Comparison of ENCODE assay signal across 12 cellular contexts in genomic region chr6:46772754-46773153, GRCh38.
DNase-seq lines count a peak whose midpoint lies in the region; ATAC-seq lines count a peak whose summit lies in the region.
"Had no signal": no experiment of that assay in that cellular context is flagged by ENCODE, and none has a peak within 500 bp of the region (broad histone marks: within the 10 kb centered on the region; RNA-seq: fewer than 3 reads in every experiment).

No MANE protein-coding gene starts in this region.

- peak overlapping the region; percentile 76 for H3K27ac Mint-ChIP-seq in dendritic cell treated with granulocyte-macrophage colony-stimulating factor and Interleukin-4, amounts not matched to agents 40 ng/mL and 50 ng/mL, for 4 days
- H3K27ac Mint-ChIP-seq: activated CD8-positive, alpha-beta T cell treated with anti-CD3 and anti-CD28 coated beads for 36 hours had no signal

- no peaks in the 10 kb centered on the region for H3K9me3 Mint-ChIP-seq in dendritic cell treated with granulocyte-macrophage colony-stimulating factor and Interleukin-4, amounts not matched to agents 40 ng/mL and 50 ng/mL, for 4 days

- H3K36me3 Mint-ChIP-seq in dendritic cell treated with granulocyte-macrophage colony-stimulating factor and Interleukin-4, amounts not matched to agents 40 ng/mL and 50 ng/mL, for 4 days (ENCODE audit: low read depth) = no peaks in the 10 kb centered on the region

- no peak overlapping the region for H3K4me3 Mint-ChIP-seq in dendritic cell treated with granulocyte-macrophage colony-stimulating factor and Interleukin-4, amounts not matched to agents 40 ng/mL and 50 ng/mL, for 4 days
- H3K4me3 Mint-ChIP-seq: activated CD8-positive, alpha-beta T cell treated with anti-CD3 and anti-CD28 coated beads for 36 hours had no signal

- peak; percentile 83 for ATAC-seq in GM19328 (IDR thresholded peaks at IDR 0.05; ENCODE audit: unreplicated experiment)
- ATAC-seq in HG03159 (IDR thresholded peaks at IDR 0.05; ENCODE audit: unreplicated experiment) = peak; percentile 63
- ATAC-seq: activated CD8-positive, alpha-beta T cell treated with anti-CD3 and anti-CD28 coated beads for 36 hours had no signal

- peak; percentile 93 for DNase-seq in pons (ENCODE audit: low spot score)
- DNase-seq in AG20443 (ENCODE audit: low spot score) = no peak
- no peak for DNase-seq in NCI-H2196 treated with DMSO at 0.1 percent for 48 hours (lab: John Stamatoyannopoulos, UW; ENCODE audit: unreplicated experiment)
- DNase-seq in NCI-H1436 (lab: John Stamatoyannopoulos, UW) = no peak
- DNase-seq in NCI-H2029 treated with DMSO at 0.1 percent for 48 hours (lab: John Stamatoyannopoulos, UW) = no peak
- DNase-seq: activated CD8-positive, alpha-beta T cell treated with anti-CD3 and anti-CD28 coated beads for 36 hours; DMS153; esophagus squamous epithelium; stimulated activated CD4-positive, alpha-beta T cell treated with anti-CD3 and anti-CD28 coated beads, Interleukin-4, amount 100 ng/mL, for 24 hours had no signal

- intact Hi-C loops in dendritic cell treated with granulocyte-macrophage colony-stimulating factor and Interleukin-4, amounts not matched to agents 40 ng/mL and 50 ng/mL, for 4 days (cut with micrococcal nuclease) = loop anchor here (2.0 kb wide), 1 partner anchor 38 kb away; the partner anchor contains the start of gene PLA2G7

- H3K27me3 Mint-ChIP-seq in dendritic cell treated with granulocyte-macrophage colony-stimulating factor and Interleukin-4, amounts not matched to agents 40 ng/mL and 50 ng/mL, for 4 days = no peaks in the 10 kb centered on the region

- peaks cover 57% of the 10 kb centered on the region for H3K4me1 Mint-ChIP-seq in dendritic cell treated with granulocyte-macrophage colony-stimulating factor and Interleukin-4, amounts not matched to agents 40 ng/mL and 50 ng/mL, for 4 days (ENCODE audit: low read depth)
